In the genomic region with DNA sequence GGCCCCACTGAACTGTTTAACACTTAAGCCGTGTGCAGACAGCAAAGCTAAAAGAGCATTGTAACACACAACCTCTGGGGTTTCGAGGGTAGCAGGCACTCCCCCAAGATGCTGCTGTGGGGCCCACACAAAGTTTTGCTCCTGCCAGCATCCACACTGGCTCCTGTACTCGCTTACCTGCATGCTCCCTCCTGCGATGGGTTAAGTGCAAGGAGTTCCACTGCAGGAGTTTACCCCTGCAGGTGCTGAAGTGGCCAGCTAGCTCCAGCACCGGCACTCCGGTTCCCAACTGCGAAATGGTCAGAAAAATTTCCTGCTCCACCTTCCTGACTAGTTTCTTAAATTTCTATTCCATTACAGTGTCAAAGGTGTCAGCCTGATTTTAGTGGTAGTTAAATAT, we compare ENCODE assay signal across 25 cellular contexts.
DNase-seq lines count a peak whose midpoint lies in the region; ATAC-seq and TF ChIP-seq lines count a peak whose summit lies in the region.
"Had no signal": no experiment of that assay in that cellular context is flagged by ENCODE, and none has a peak within 500 bp of the region (broad histone marks: within the 10 kb centered on the region; RNA-seq: fewer than 3 reads in every experiment).

No MANE protein-coding gene starts in this region.

- TF ChIP-seq CTCF in endodermal cell (conservative IDR thresholded peaks at IDR 0.05): no peak

- no peaks in the 10 kb centered on the region for H3K36me3 Mint-ChIP-seq in endodermal cell (ENCODE audit: low read depth)

- no peaks in the 10 kb centered on the region for H3K36me3 ChIP-seq in HUES64 (ENCODE audit: insufficient read depth, low read length)
- H3K36me3 ChIP-seq in endodermal cell (ENCODE audit: control insufficient read depth, insufficient read depth, low read length): no peaks in the 10 kb centered on the region
- H3K36me3 ChIP-seq in mesendoderm (ENCODE audit: control insufficient read depth, insufficient read depth, low read length): no peaks in the 10 kb centered on the region
- H3K36me3 ChIP-seq: SJCRH30 had no signal

- peak overlapping the region; percentile 27 for H3K56ac ChIP-seq in mesendoderm (ENCODE audit: low read length)

- H3K27me3 Mint-ChIP-seq in endodermal cell (ENCODE audit: insufficient read depth): no peaks in the 10 kb centered on the region

- no peak overlapping the region for H4K8ac ChIP-seq in mesendoderm (ENCODE audit: low read depth, low read length)

- H3K4me1 ChIP-seq in HUES64 (ENCODE audit: insufficient read depth, low read length) (peaks cover 40% of the 10 kb centered on the region), endodermal cell (ENCODE audit: control insufficient read depth, insufficient read depth, low read length) (peaks cover 16% of the 10 kb centered on the region), mesendoderm (ENCODE audit: control insufficient read depth, low read depth, low read length) (no peaks in the 10 kb centered on the region)
- H3K4me1 ChIP-seq: SJCRH30 had no signal

- H3K9ac ChIP-seq in HUES64 (ENCODE audit: low read depth, low read length) (no peak overlapping the region), endodermal cell (ENCODE audit: extremely low read depth, low read length, poor library complexity, severe bottlenecking) (no peak overlapping the region), mesendoderm (ENCODE audit: low read length) (no peak overlapping the region)

- H3K79me1 ChIP-seq in mesendoderm (ENCODE audit: low read length): no peaks in the 10 kb centered on the region

- no peak overlapping the region for H3K23ac ChIP-seq in mesendoderm (ENCODE audit: low read length)

- H3K4ac ChIP-seq in mesendoderm (ENCODE audit: low read depth, low read length): peak overlapping the region; percentile 85

- 70% methylated on average over 7 of the region's 7 CpGs for WGBS in HUES64
- 78 to 100% methylated on average over 2 to 7 of the region's 7 CpGs for WGBS in endodermal cell (ENCODE audit: insufficient coverage in 1 of 2, insufficient read length in 1 of 2), 2 experiments
- WGBS in mesendoderm (ENCODE audit: extremely low coverage, insufficient coverage, low lambda C conversion rate): no CpG with 5 or more reads among the region's 7 CpGs

- H2BK5ac ChIP-seq in mesendoderm (ENCODE audit: low read length): peak overlapping the region; percentile 75

- no peak overlapping the region for H3K4me3 Mint-ChIP-seq in endodermal cell

- H3K4me1 Mint-ChIP-seq in endodermal cell: peaks cover 46% of the 10 kb centered on the region

- no peaks in the 10 kb centered on the region for H3K9me3 Mint-ChIP-seq in endodermal cell

- peak; percentile 18 for DNase-seq in ELF-1 (ENCODE audit: low read depth, low spot score)
- peak; percentile 63 for DNase-seq in endodermal cell
- DNase-seq in mesendoderm: peak; percentile 32
- DNase-seq in NCI-H187 treated with DMSO at 0.1 percent for 48 hours (lab: John Stamatoyannopoulos, UW): no peak
- DNase-seq: 8988T; ACHN; Calu3; DMS79 treated with DMSO at 0.1 percent for 48 hours; GOT3; Kasumi-1; MV-4-11; NCI-H1105; NCI-H1436 treated with DMSO at 0.1 percent for 48 hours; NCI-H1930; NCI-H2107; NCI-H526; NK-92 treated with Interleukin-12 subunit alpha and Interleukin-12 subunit beta, amount 100 ng/mL, for 24 hours; PC-9; SJCRH30 had no signal

- H3K9me3 ChIP-seq in HUES64 (ENCODE audit: insufficient read depth, low read depth, low read length) (no peaks in the 10 kb centered on the region), endodermal cell (ENCODE audit: control insufficient read depth, low read length) (no peaks in the 10 kb centered on the region)
- H3K9me3 ChIP-seq: SJCRH30 had no signal

- H2BK120ac ChIP-seq in mesendoderm (ENCODE audit: low read depth, low read length): peak overlapping the region; percentile 54

- no peak overlapping the region for H3K4me2 ChIP-seq in mesendoderm (ENCODE audit: low read length)
- H3K4me2 ChIP-seq: PC-9 had no signal

- H2AK5ac ChIP-seq in mesendoderm (ENCODE audit: low read length): no peak overlapping the region

- H2BK15ac ChIP-seq in mesendoderm (replicated peaks; ENCODE audit: low read depth): no peak overlapping the region

- peak overlapping the region; percentile 50 for H3K27ac Mint-ChIP-seq in endodermal cell

- peak overlapping the region; percentile 63; the same call in 1 of the 2 replicates for H3K27ac ChIP-seq in HUES64 (ENCODE audit: low read depth, low read length)
- H3K27ac ChIP-seq in endodermal cell (ENCODE audit: low read depth, low read length): no peak overlapping the region
- peak overlapping the region; percentile 5 for H3K27ac ChIP-seq in mesendoderm (ENCODE audit: low read depth, low read length)
- H3K27ac ChIP-seq: PC-9, SJCRH30 had no signal

- no peaks in the 10 kb centered on the region for H3K27me3 ChIP-seq in HUES64 (ENCODE audit: insufficient read depth, low read length)
- no peaks in the 10 kb centered on the region for H3K27me3 ChIP-seq in endodermal cell (ENCODE audit: control insufficient read depth, insufficient read depth, low read length, poor library complexity, severe bottlenecking)
- H3K27me3 ChIP-seq in mesendoderm (ENCODE audit: insufficient read depth, low read length, poor library complexity): no peaks in the 10 kb centered on the region
- H3K27me3 ChIP-seq: SJCRH30 had no signal

- H3K4me3 ChIP-seq in HUES64 (ENCODE audit: low read length) (no peak overlapping the region), endodermal cell (ENCODE audit: low read length) (peak overlapping the region; percentile 21), mesendoderm (ENCODE audit: low read length) (no peak overlapping the region)
- H3K4me3 ChIP-seq: K562, PC-9, SJCRH30 had no signal

- H3K79me2 ChIP-seq in mesendoderm (ENCODE audit: control insufficient read depth, insufficient read depth, low read length): no peaks in the 10 kb centered on the region

- H4K5ac ChIP-seq in mesendoderm (ENCODE audit: low read length): no peak overlapping the region

- ATAC-seq in GM19328 (IDR thresholded peaks at IDR 0.05; ENCODE audit: unreplicated experiment) (no peak), GM21737 (IDR thresholded peaks at IDR 0.05; ENCODE audit: unreplicated experiment) (no peak), GM19351 (IDR thresholded peaks at IDR 0.05; ENCODE audit: unreplicated experiment) (no peak)
- ATAC-seq: K562, Right ventricle myocardium inferior had no signal

- H3K18ac ChIP-seq in mesendoderm (ENCODE audit: low read length): peak overlapping the region; percentile 56
